In genomic region chr12:116277393-116278258, GRCh38 we compare ENCODE assay signal across 1 cellular context.
A peak's percentile ranks its signal among the peaks of the same experiment; 100 is the strongest.
TF ChIP-seq lines count a peak whose summit lies in the region.

Gene MED13L, minus strand, starts transcription at chr12:116277693. Its CDS starts 562 bp downstream, at chr12:116277131.

TF ChIP-seq in HepG2, 621 proteins besides CTCF, POLR2A, EP300 and RAD21 (continued from another document and continues in another):
- TF ChIP-seq ZNF609 (CRISPR knock-in tag; IDR thresholded peaks at IDR 0.05; ENCODE audit: borderline replicate concordance), result 0 out of 2 replicates have a peak, but pooled peaks have one; percentile 14
- peak; percentile 22; the same call in 1 of the 2 replicates for TF ChIP-seq ZSCAN29 (CRISPR knock-in tag; conservative IDR thresholded peaks at IDR 0.05)
- TF ChIP-seq GABPB1 (CRISPR knock-in tag; IDR thresholded peaks at IDR 0.05), result no peak
- TF ChIP-seq CAMTA2 (CRISPR knock-in tag; IDR thresholded peaks at IDR 0.05; ENCODE audit: borderline replicate concordance), result no peak
- TF ChIP-seq ZFP36L2 (CRISPR knock-in tag; IDR thresholded peaks at IDR 0.05), result no peak
- no peak for TF ChIP-seq KIAA2018 (CRISPR knock-in tag; IDR thresholded peaks at IDR 0.05; ENCODE audit: borderline replicate concordance)
- TF ChIP-seq NFYC (CRISPR knock-in tag; IDR thresholded peaks at IDR 0.05), result peak; percentile 78
- 0 out of 2 replicates have a peak, but pooled peaks have one; percentile 28 for TF ChIP-seq RNF2 (conservative IDR thresholded peaks at IDR 0.05; ENCODE audit: low read depth)
- peak; percentile 16; the same call in 1 of the 2 replicates for TF ChIP-seq ZFX (CRISPR knock-in tag; IDR thresholded peaks at IDR 0.05; ENCODE audit: low read depth)
- 0 out of 2 replicates have a peak, but pooled peaks have one; percentile 20 for TF ChIP-seq KDM2A (CRISPR knock-in tag; IDR thresholded peaks at IDR 0.05; ENCODE audit: borderline replicate concordance, low read depth)
- TF ChIP-seq ZNF746 (CRISPR knock-in tag; IDR thresholded peaks at IDR 0.05), result 0 out of 2 replicates have a peak, but pooled peaks have one; percentile 35
- no peak for TF ChIP-seq E2F5 (CRISPR knock-in tag; conservative IDR thresholded peaks at IDR 0.05)
- TF ChIP-seq ZNF687 (CRISPR knock-in tag; IDR thresholded peaks at IDR 0.05), result peak; percentile 10; the same call in 1 of the 2 replicates
- no peak for TF ChIP-seq ZFP37 (CRISPR knock-in tag; IDR thresholded peaks at IDR 0.05; ENCODE audit: borderline replicate concordance)
- peak; percentile 46; the same call in 1 of the 2 replicates for TF ChIP-seq RAD51 (IDR thresholded peaks at IDR 0.05; ENCODE audit: borderline replicate concordance)
- no peak for TF ChIP-seq DDIT3 (CRISPR knock-in tag; IDR thresholded peaks at IDR 0.05)
- TF ChIP-seq HES4 (CRISPR knock-in tag; IDR thresholded peaks at IDR 0.05; ENCODE audit: borderline replicate concordance), result 0 out of 2 replicates have a peak, but pooled peaks have one; percentile 25
- no peak for TF ChIP-seq ZNF850 (CRISPR knock-in tag; conservative IDR thresholded peaks at IDR 0.05)
- 0 out of 4 replicates have a peak, but pooled peaks of 1 of the 2 experiments have one; percentile 15 for TF ChIP-seq HMGXB4 (CRISPR knock-in tag; IDR thresholded peaks at IDR 0.05; ENCODE audit: borderline replicate concordance in 1 of 2, low read depth in 1 of 2)
- no peak for TF ChIP-seq ZNF670 (CRISPR knock-in tag; IDR thresholded peaks at IDR 0.05; ENCODE audit: borderline replicate concordance)
- TF ChIP-seq ZNF740 (CRISPR knock-in tag; IDR thresholded peaks at IDR 0.05), result peak; percentile 63; the same call in 1 of the 2 replicates
- no peak for TF ChIP-seq ZNF839 (CRISPR knock-in tag; IDR thresholded peaks at IDR 0.05; ENCODE audit: borderline replicate concordance)
- TF ChIP-seq PATZ1 (CRISPR knock-in tag; IDR thresholded peaks at IDR 0.05), result peak; percentile 38
- TF ChIP-seq ZNF34 (CRISPR knock-in tag; IDR thresholded peaks at IDR 0.05; ENCODE audit: borderline replicate concordance), result 0 out of 2 replicates have a peak, but pooled peaks have one; percentile 18
